ENCODE assay signal across 9 cellular contexts in the genomic region with DNA sequence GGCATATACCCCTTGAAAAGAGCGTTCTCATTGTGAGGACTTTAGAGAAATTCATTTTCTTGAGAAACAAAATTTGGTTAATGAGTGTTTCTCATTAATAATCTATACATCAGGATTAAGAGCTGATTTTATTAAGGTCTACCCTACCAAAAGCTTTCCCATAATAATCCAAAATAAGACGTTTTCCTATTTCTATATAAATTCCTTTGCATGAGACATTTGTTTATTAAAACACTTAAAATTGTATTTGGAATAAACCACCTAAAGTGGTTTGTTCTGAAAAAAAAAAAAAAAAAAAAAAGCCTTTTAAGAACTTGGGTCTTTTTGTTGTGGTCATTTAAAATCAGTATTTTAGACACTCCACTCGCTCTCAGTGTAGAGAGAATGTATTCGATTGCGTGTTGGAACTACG. TPM values are rescaled to one million over a fixed set of nuclear protein-coding genes. Genes with fewer than 3 reads are reported as not detected.
A peak's percentile ranks its signal among the peaks of the same experiment; 100 is the strongest.
DNase-seq lines count a peak whose midpoint lies in the region; TF ChIP-seq lines count a peak whose summit lies in the region.
"Had no signal": no experiment of that assay in that cellular context is flagged by ENCODE, and none has a peak within 500 bp of the region (broad histone marks: within the 10 kb centered on the region; RNA-seq: fewer than 3 reads in every experiment).

No MANE protein-coding gene starts in this region.

- TF ChIP-seq CTCF in esophagus squamous epithelium (IDR thresholded peaks at IDR 0.05), result no peak
- no peak for TF ChIP-seq CTCF in prostate gland (IDR thresholded peaks at IDR 0.05)
- no peak for TF ChIP-seq CTCF in GM20000 (IDR thresholded peaks at IDR 0.05; ENCODE audit: extremely low read depth, missing control alignments)

- H3K4me3 ChIP-seq in GM08714 (ENCODE audit: low read length), result peak overlapping the region; percentile 12; the same call in 1 of the 2 replicates
- H3K4me3 ChIP-seq in SJCRH30, result peak overlapping the region; percentile 75
- H3K4me3 ChIP-seq in esophagus squamous epithelium, result peak overlapping the region; percentile 61 to 84 (median 70)
- H3K4me3 ChIP-seq in prostate gland, result peak overlapping the region; percentile 72 to 82

- intact Hi-C loops in esophagus squamous epithelium (cut with DNase I) (no loop called here), prostate gland (cut with DNase I) (loop anchor here (5.0 kb wide), 2 partner anchors 57 to 97 kb away; no protein-coding TSS in a partner anchor)

- H3K36me3 ChIP-seq in SJCRH30 (no peaks in the 10 kb centered on the region), esophagus squamous epithelium (peaks cover 0 to 13% (median 0%) of the 10 kb centered on the region in 3 donors), prostate gland (no peaks in the 10 kb centered on the region)

- TF ChIP-seq POLR2A in esophagus squamous epithelium (IDR thresholded peaks at IDR 0.05) (no peak), prostate gland (IDR thresholded peaks at IDR 0.05) (no peak)

- H3K27me3 ChIP-seq in SJCRH30, result peaks cover 14% of the 10 kb centered on the region
- H3K27me3 ChIP-seq in esophagus squamous epithelium, result peaks cover 0 to 68% (median 1%) of the 10 kb centered on the region in 4 donors
- H3K27me3 ChIP-seq in prostate gland (replicated peaks; ENCODE audit: insufficient read depth), result no peaks in the 10 kb centered on the region

- H3K4me1 ChIP-seq in SJCRH30, result no peaks in the 10 kb centered on the region
- H3K4me1 ChIP-seq in esophagus squamous epithelium, result peaks cover 15 to 38% (median 23%) of the 10 kb centered on the region in 3 donors
- peaks cover 4% of the 10 kb centered on the region for H3K4me1 ChIP-seq in prostate gland (replicated peaks)

- DNase-seq in SJCRH30, result no peak
- no peak for DNase-seq in esophagus squamous epithelium (lab: John Stamatoyannopoulos, UW)
- DNase-seq in prostate gland (ENCODE audit: low spot score), result no peak
- DNase-seq in MV-4-11 (lab: John Stamatoyannopoulos, UW), result no peak
- DNase-seq in HPDE6-E6E7 (ENCODE audit: extremely low spot score), result no peak
- DNase-seq in GM20000 (ENCODE audit: low spot score), result no peak
- DNase-seq in DMS114 treated with DMSO at 0.1 percent for 48 hours (lab: John Stamatoyannopoulos, UW; ENCODE audit: unreplicated experiment), result no peak

- H3K9me3 ChIP-seq in SJCRH30 (replicated peaks) (no peaks in the 10 kb centered on the region), esophagus squamous epithelium (no peaks in the 10 kb centered on the region), prostate gland (no peaks in the 10 kb centered on the region)

- H3K27ac ChIP-seq in SJCRH30 (no peak overlapping the region), esophagus squamous epithelium (peak overlapping the region in 3 of 4 donors; percentile 48 to 88 (median 87)), prostate gland (peak overlapping the region; percentile 30 to 49)
- H3K27ac ChIP-seq: epithelial cell of prostate had no signal

- 16 to 19% methylated on average over 6 of the region's 6 CpGs for WGBS in esophagus squamous epithelium, 2 donors
- WGBS in prostate gland, result 14% methylated on average over 6 of the region's 6 CpGs

RNA-seq across cellular contexts. Expression of gene TMOD1, which starts 0.7 kb away (rescaled TPM):
- total RNA-seq in SJCRH30 (2014; rRNA removed; shearing (Covaris generic)), result 0.43 and 0.55 TPM in 2 replicates
- 10 to 100 TPM in 1 of 4 donors, 1 to 10 TPM in 2, under 1 TPM in 1; 0.15 to 13.4 (median 2.4) TPM for total RNA-seq in esophagus squamous epithelium
- total RNA-seq in prostate gland, result 1 to 10 TPM; 7.0 to 8.0 TPM

Comparison
In these comparisons a context has a peak if more than half of its experiments do, and no peak if none do; other contexts are left out.
1. H3K4me3 ChIP-seq: peak in every context shown above with its lines; median percentile 77 in prostate gland; 75 in SJCRH30; 70 in esophagus squamous epithelium; 12 in GM08714.